ENCODE assay signal across 8 cellular contexts in genomic region chr6:10722820-10723651, GRCh38. TPM values are rescaled to one million over a fixed set of nuclear protein-coding genes. Genes with fewer than 3 reads are reported as not detected.
A peak's percentile ranks its signal among the peaks of the same experiment; 100 is the strongest.
DNase-seq lines count a peak whose midpoint lies in the region; ATAC-seq and TF ChIP-seq lines count a peak whose summit lies in the region.

Gene TMEM14C, plus strand, starts transcription at chr6:10723070. Its CDS starts 1,544 bp downstream, at chr6:10724614.

- peak within 1 kb of the TSS; percentile 94 for H3K4me3 Mint-ChIP-seq in activated naive CD8-positive, alpha-beta T cell

- H3K36me3 ChIP-seq in osteoblast (ENCODE audit: insufficient read depth, low read length) = peaks cover 17% of the 10 kb centered on the region
- peaks cover 11% of the 10 kb centered on the region for H3K36me3 ChIP-seq in thoracic aorta

- peak within 1 kb of the TSS; percentile 99 for H3K4me2 ChIP-seq in osteoblast (ENCODE audit: insufficient read depth, low read length)

- H2AFZ ChIP-seq in osteoblast (ENCODE audit: low read length) = peak within 1 kb of the TSS; percentile 98

- DNase-seq in GM04504 (ENCODE audit: low read depth) (peak; percentile 96), NCI-H1048 (lab: John Stamatoyannopoulos, UW) (peak; percentile 90), SKM-1 (lab: John Stamatoyannopoulos, UW; ENCODE audit: unreplicated experiment) (peak; percentile 90), glomerular visceral epithelial cell (ENCODE audit: extremely low spot score) (peak; percentile 98), osteoblast (ENCODE audit: insufficient read length, low spot score, missing footprints) (peak; percentile 99), thoracic aorta (ENCODE audit: low spot score) (peak; percentile 97)

- peaks cover 4% of the 10 kb centered on the region for H3K36me3 Mint-ChIP-seq in activated naive CD8-positive, alpha-beta T cell

- peak within 1 kb of the TSS; percentile 90 for H3K27ac Mint-ChIP-seq in activated naive CD8-positive, alpha-beta T cell

- H3K27me3 ChIP-seq in osteoblast (ENCODE audit: insufficient read depth, low read length) = no peaks in the 10 kb centered on the region
- H3K27me3 ChIP-seq in thoracic aorta (replicated peaks; ENCODE audit: insufficient read depth) = no peaks in the 10 kb centered on the region

- H3K27me3 Mint-ChIP-seq in activated naive CD8-positive, alpha-beta T cell = no peaks in the 10 kb centered on the region

- peaks cover 52% of the 10 kb centered on the region for H3K4me1 Mint-ChIP-seq in activated naive CD8-positive, alpha-beta T cell (ENCODE audit: low read depth)

- ATAC-seq in HG02571 (IDR thresholded peaks at IDR 0.05; ENCODE audit: unreplicated experiment) (peak; percentile 99), thoracic aorta (ENCODE audit: insufficient number of reproducible peaks, low FRiP score, low read depth) (peak; percentile 83)

- H3K27ac ChIP-seq in osteoblast (ENCODE audit: low read depth, low read length) = peak within 1 kb of the TSS; percentile 86
- peak within 1 kb of the TSS; percentile 91 to 94 for H3K27ac ChIP-seq in thoracic aorta

- no peaks in the 10 kb centered on the region for H3K9me3 Mint-ChIP-seq in activated naive CD8-positive, alpha-beta T cell (ENCODE audit: low read depth)

- peak within 1 kb of the TSS; percentile 92 for H3K4me3 ChIP-seq in osteoblast (ENCODE audit: insufficient read depth, low read length)
- peak within 1 kb of the TSS; percentile 98 for H3K4me3 ChIP-seq in thoracic aorta

- H3K4me1 ChIP-seq in osteoblast (ENCODE audit: insufficient read depth, low read length) (peaks cover 15% of the 10 kb centered on the region), thoracic aorta (ENCODE audit: control insufficient read depth in 1 of 2, low read depth in 2 of 2) (peaks cover 19 to 33% of the 10 kb centered on the region in 2 donors)

- no peaks in the 10 kb centered on the region for H3K9me3 ChIP-seq in osteoblast (ENCODE audit: low read depth, low read length)
- H3K9me3 ChIP-seq in thoracic aorta = no peaks in the 10 kb centered on the region

- H3K79me2 ChIP-seq in osteoblast (ENCODE audit: insufficient read depth, low read length) = peaks cover 39% of the 10 kb centered on the region

- H4K20me1 ChIP-seq in osteoblast (ENCODE audit: insufficient read depth, low read length) = no peaks in the 10 kb centered on the region

- TF ChIP-seq CTCF in osteoblast (IDR thresholded peaks at IDR 0.05; ENCODE audit: extremely low read depth, low read depth, low read length) (no peak), thoracic aorta (IDR thresholded peaks at IDR 0.05) (no peak)

RNA-seq across cellular contexts. Expression of gene TMEM14C, which starts in this region (rescaled TPM):
- total RNA-seq in osteoblast (131 and 155 TPM in 2 replicates), thoracic aorta (100 to 1,000 TPM in 1 of 2 donors, 10 to 100 TPM in 1; 72.9 to 129 TPM)

Comparison
In these comparisons a context has a peak if more than half of its experiments do, and no peak if none do; other contexts are left out.
1. Peak in every context shown above with its lines: DNase-seq, ATAC-seq, H3K4me3 ChIP-seq and H3K27ac ChIP-seq.